21 cellular contexts compared by ENCODE assay signal in the genomic region with DNA sequence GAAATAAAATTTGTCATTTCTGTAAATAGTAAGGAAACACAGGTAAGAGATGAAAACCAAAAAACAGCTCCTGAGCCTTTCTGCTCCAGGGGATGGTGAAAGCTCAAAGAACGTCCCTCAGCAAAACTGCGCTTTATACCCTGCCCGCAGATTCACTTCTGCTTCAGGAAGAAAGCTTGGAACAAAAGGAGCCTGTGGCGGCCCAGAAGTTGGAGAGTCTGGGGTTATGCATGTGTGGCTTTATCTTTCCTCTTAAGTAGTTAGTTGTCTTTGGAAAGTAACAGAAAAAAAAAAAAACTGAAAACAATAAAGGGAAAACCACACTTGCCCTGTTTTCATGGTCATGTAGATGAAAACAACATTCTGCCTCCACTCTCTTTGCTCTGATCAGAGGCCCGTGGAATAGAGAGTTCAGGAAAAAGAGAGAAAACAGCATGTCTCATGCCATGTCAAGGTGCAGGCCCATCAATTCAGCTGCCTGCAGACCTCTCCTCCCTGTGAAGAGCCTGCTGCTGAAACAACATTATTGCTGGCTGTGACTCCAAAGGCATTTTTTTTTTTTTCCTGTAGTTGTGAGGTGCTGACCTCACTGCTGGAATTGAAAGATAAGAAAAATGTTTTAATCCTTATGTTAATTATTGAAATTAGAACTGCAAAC.
"Had no signal": no experiment of that assay in that cellular context is flagged by ENCODE, and none has a peak within 500 bp of the region (broad histone marks: within the 10 kb centered on the region; RNA-seq: fewer than 3 reads in every experiment).

No MANE protein-coding gene starts in this region.

- ATAC-seq: activated CD4-positive, CD25-positive, alpha-beta regulatory T cell treated with anti-CD3 and anti-CD28 coated beads, Interleukin-2, amount 50 U/mL, for 24 hours; activated CD8-positive, alpha-beta T cell treated with anti-CD3 and anti-CD28 coated beads, Interleukin-2, amount 10 ng/mL, durations not matched to agents 7 days and 5 days; activated T-cell treated with anti-CD3 and anti-CD28 coated beads, Interleukin-2, amount 50 U/mL, for 4 hours; left lung had no signal

- H3K4me1 ChIP-seq: left lung, parathyroid adenoma, tibial nerve had no signal

- H2AFZ ChIP-seq: parathyroid adenoma had no signal

- DNase-seq: activated CD4-positive, alpha-beta T cell treated with anti-CD3 and anti-CD28 coated beads, Interleukin-2, amount 10 ng/mL, durations not matched to agents 7 days and 5 days; activated CD8-positive, alpha-beta memory T cell treated with anti-CD3 and anti-CD28 coated beads, Interleukin-2, amount 50 U/mL, for 4 hours; activated CD8-positive, alpha-beta T cell treated with anti-CD3 and anti-CD28 coated beads, Interleukin-2, amount 10 ng/mL, durations not matched to agents 7 days and 5 days; activated naive CD4-positive, alpha-beta T cell treated with anti-CD3 and anti-CD28 coated beads for 36 hours; activated T-cell treated with anti-CD3 and anti-CD28 coated beads, Interleukin-2, amount 50 U/mL, for 4 hours; effector memory CD4-positive, alpha-beta T cell; foreskin fibroblast; islet precursor cell; left lung; stimulated activated CD4-positive, alpha-beta T cell treated with anti-CD3 and anti-CD28 coated beads, Interleukin-12 subunit alpha, Interleukin-12 subunit beta, amount 100 ng/mL, for 4 hours; stimulated activated CD4-positive, alpha-beta T cell treated with anti-CD3 and anti-CD28 coated beads, Interleukin-1b, Interleukin-23, amount 100 ng/mL, for 48 hours; stimulated activated CD8-positive, alpha-beta memory T cell treated with anti-CD3 and anti-CD28 coated beads, Interleukin-4, amount 100 ng/mL, for 48 hours; stimulated activated naive CD4-positive, alpha-beta T cell; substantia nigra had no signal

- H3K27me3 Mint-ChIP-seq: activated CD4-positive, alpha-beta T cell treated with anti-CD3 and anti-CD28 coated beads, Interleukin-2, amount 10 ng/mL, durations not matched to agents 7 days and 5 days; dendritic cell treated with granulocyte-macrophage colony-stimulating factor and Interleukin-4, amounts not matched to agents 40 ng/mL and 50 ng/mL, for 4 days had no signal

- H3K4me3 Mint-ChIP-seq: activated CD4-positive, alpha-beta T cell treated with anti-CD3 and anti-CD28 coated beads, Interleukin-2, amount 10 ng/mL, durations not matched to agents 7 days and 5 days; activated CD8-positive, alpha-beta T cell treated with anti-CD3 and anti-CD28 coated beads, Interleukin-2, amount 10 ng/mL, durations not matched to agents 7 days and 5 days; activated naive CD4-positive, alpha-beta T cell treated with anti-CD3 and anti-CD28 coated beads for 36 hours; activated T-cell treated with anti-CD3 and anti-CD28 coated beads, Interleukin-2, amount 50 U/mL, for 4 hours; dendritic cell treated with granulocyte-macrophage colony-stimulating factor and Interleukin-4, amounts not matched to agents 40 ng/mL and 50 ng/mL, for 4 days; T-helper 1 cell treated with Interleukin-12 subunit alpha and Interleukin-12 subunit beta and Interleukin-4 antibody, amounts not matched to agents 30 μg/mL and 1 μg/mL, for 36 hours had no signal

- H3K36me3 ChIP-seq: left lung, neutrophil, tibial nerve had no signal

- H3K4me1 Mint-ChIP-seq: activated CD4-positive, alpha-beta T cell treated with anti-CD3 and anti-CD28 coated beads, Interleukin-2, amount 10 ng/mL, durations not matched to agents 7 days and 5 days had no signal

- H3K27me3 ChIP-seq: left lung, neutrophil, tibial nerve had no signal

- H3K4me3 ChIP-seq: left lung, tibial nerve had no signal

- H3K27ac Mint-ChIP-seq: activated CD4-positive, alpha-beta T cell treated with anti-CD3 and anti-CD28 coated beads, Interleukin-2, amount 10 ng/mL, durations not matched to agents 7 days and 5 days; activated CD8-positive, alpha-beta T cell treated with anti-CD3 and anti-CD28 coated beads, Interleukin-2, amount 10 ng/mL, durations not matched to agents 7 days and 5 days; activated naive CD4-positive, alpha-beta T cell treated with anti-CD3 and anti-CD28 coated beads for 36 hours; dendritic cell treated with granulocyte-macrophage colony-stimulating factor and Interleukin-4, amounts not matched to agents 40 ng/mL and 50 ng/mL, for 4 days; T-helper 1 cell treated with Interleukin-12 subunit alpha and Interleukin-12 subunit beta and Interleukin-4 antibody, amounts not matched to agents 30 μg/mL and 1 μg/mL, for 36 hours had no signal

- H3K79me2 ChIP-seq: parathyroid adenoma had no signal

- H3K9me3 ChIP-seq: neutrophil, tibial nerve had no signal

- H3K27ac ChIP-seq: epithelial cell of prostate, left lung, neutrophil, parathyroid adenoma, tibial nerve had no signal
